Comparison of ENCODE assay signal across 20 cellular contexts in genomic region chr12:62075860-62076259, GRCh38.
A peak's percentile ranks its signal among the peaks of the same experiment; 100 is the strongest.
DNase-seq lines count a peak whose midpoint lies in the region; ATAC-seq, FAIRE-seq and TF ChIP-seq lines count a peak whose summit lies in the region.
"Had no signal": no experiment of that assay in that cellular context is flagged by ENCODE, and none has a peak within 500 bp of the region (broad histone marks: within the 10 kb centered on the region; RNA-seq: fewer than 3 reads in every experiment).

No MANE protein-coding gene starts in this region.

- H3K36me3 ChIP-seq in testis (ENCODE audit: low read depth, missing control alignments) = no peaks in the 10 kb centered on the region

- H3K4me1 ChIP-seq in testis = no peaks in the 10 kb centered on the region
- H3K4me1 ChIP-seq: psoas muscle had no signal

- peak; percentile 72 for ATAC-seq in GM19395 (IDR thresholded peaks at IDR 0.05; ENCODE audit: unreplicated experiment)
- ATAC-seq in HG03175 (IDR thresholded peaks at IDR 0.05; ENCODE audit: unreplicated experiment) = peak; percentile 59
- ATAC-seq: activated CD8-positive, alpha-beta T cell treated with anti-CD3 and anti-CD28 coated beads, Interleukin-2, amount 10 ng/mL, durations not matched to agents 7 days and 5 days; psoas muscle; stimulated activated naive CD8-positive, alpha-beta T cell treated with anti-CD3 and anti-CD28 coated beads, Interleukin-15, amount 100 ng/mL, for 72 hours had no signal

- WGBS in testis, 2 donors = 76 to 88% methylated on average over 1 of the region's 1 CpG

- no peak for TF ChIP-seq CTCF in testis (IDR thresholded peaks at IDR 0.05)

- TF ChIP-seq POLR2A in testis (IDR thresholded peaks at IDR 0.05) = no peak
- TF ChIP-seq POLR2A in GM12892 (IDR thresholded peaks at IDR 0.05; ENCODE audit: low read depth, low read length) = no peak

- FAIRE-seq in GM12892 (lab: Jason Lieb, UNC) = no peak
- FAIRE-seq: A204.1, RCC 7860 had no signal

- H3K4me3 ChIP-seq in testis = no peak overlapping the region
- H3K4me3 ChIP-seq: dorsolateral prefrontal cortex, psoas muscle had no signal

- intact Hi-C loops in testis (cut with DNase I; ENCODE audit: low total_unique reads) = no loop called here

- H3K9me3 ChIP-seq in testis = no peaks in the 10 kb centered on the region
- H3K9me3 ChIP-seq: psoas muscle had no signal

- DNase-seq in CD1c-positive myeloid dendritic cell (ENCODE audit: extremely low spot score) = peak; percentile 59
- peak; percentile 53 for DNase-seq in OCI-M1 (lab: John Stamatoyannopoulos, UW)
- no peak for DNase-seq in testis
- DNase-seq in SKM-1 treated with dmso at 0.1 percent for 144 hours (lab: John Stamatoyannopoulos, UW; ENCODE audit: unreplicated experiment) = no peak
- no peak for DNase-seq in stimulated activated CD4-positive, alpha-beta T cell treated with anti-CD3 and anti-CD28 coated beads, Interleukin-1b, Interleukin-23, amount 100 ng/mL, for 48 hours
- DNase-seq in GM12892 (ENCODE audit: insufficient read length) = no peak
- DNase-seq: activated CD8-positive, alpha-beta T cell treated with anti-CD3 and anti-CD28 coated beads, Interleukin-2, amount 10 ng/mL, durations not matched to agents 7 days and 5 days; C1 segment of cervical spinal cord; DMS53; dorsolateral prefrontal cortex; NCI-H2029 treated with DMSO at 0.1 percent for 48 hours; NCI-H526; nephron progenitor cell; psoas muscle; stimulated activated naive CD8-positive, alpha-beta T cell treated with anti-CD3 and anti-CD28 coated beads, Interleukin-15, amount 100 ng/mL, for 72 hours had no signal

- H3K27ac ChIP-seq in testis = no peak overlapping the region
- H3K27ac ChIP-seq: dorsolateral prefrontal cortex, psoas muscle, VCaP had no signal

- H3K27me3 ChIP-seq in testis = no peaks in the 10 kb centered on the region
- H3K27me3 ChIP-seq: dorsolateral prefrontal cortex had no signal

Comparison
In these comparisons a context has a peak if more than half of its experiments do, and no peak if none do; other contexts are left out.
1. DNase-seq: peak in CD1c-positive myeloid dendritic cell (single experiment) and OCI-M1 (single experiment); none in testis (single experiment), SKM-1 treated with dmso at 0.1 percent for 144 hours (single experiment), stimulated activated CD4-positive, alpha-beta T cell treated with anti-CD3 and anti-CD28 coated beads, Interleukin-1b, Interleukin-23, amount 100 ng/mL, for 48 hours (single experiment) and GM12892 (single experiment).